12 cellular contexts compared by ENCODE assay signal in genomic region chr16:82769845-82770244, GRCh38.
"Had no signal": no experiment of that assay in that cellular context is flagged by ENCODE, and none has a peak within 500 bp of the region (broad histone marks: within the 10 kb centered on the region; RNA-seq: fewer than 3 reads in every experiment).

No MANE protein-coding gene starts in this region.

- H3K4me1 ChIP-seq: left lung, neural progenitor cell, stomach, uterus had no signal

- H3K4me3 ChIP-seq: esophagus muscularis mucosa, left lung, neural progenitor cell, ovary, skin epidermis, stomach, uterus had no signal

- H3K27ac ChIP-seq: esophagus muscularis mucosa, left lung, neural progenitor cell, ovary, skin epidermis, stomach, uterus had no signal

- H3K9me3 ChIP-seq: esophagus muscularis mucosa, left lung, ovary, stomach, uterus had no signal

- H3K27me3 ChIP-seq: esophagus muscularis mucosa, left lung, neural progenitor cell, ovary, stomach, uterus had no signal

- ATAC-seq: activated naive CD8-positive, alpha-beta T cell treated with anti-CD3 and anti-CD28 coated beads, Interleukin-2, amount 50 U/mL, for 24 hours; left lung had no signal

- H3K36me3 ChIP-seq: esophagus muscularis mucosa, left lung, neural progenitor cell, ovary, stomach, uterus had no signal

- DNase-seq: activated CD4-positive, alpha-beta memory T cell treated with anti-CD3 and anti-CD28 coated beads, Interleukin-2, amount 10 ng/mL, durations not matched to agents 7 days and 5 days; activated naive CD8-positive, alpha-beta T cell treated with anti-CD3 and anti-CD28 coated beads, Interleukin-2, amount 50 U/mL, for 24 hours; left lung; mesendoderm; ovary; retina; stomach; T-helper 9 cell; uterus had no signal
